ENCODE assay signal across 31 cellular contexts in the genomic region with DNA sequence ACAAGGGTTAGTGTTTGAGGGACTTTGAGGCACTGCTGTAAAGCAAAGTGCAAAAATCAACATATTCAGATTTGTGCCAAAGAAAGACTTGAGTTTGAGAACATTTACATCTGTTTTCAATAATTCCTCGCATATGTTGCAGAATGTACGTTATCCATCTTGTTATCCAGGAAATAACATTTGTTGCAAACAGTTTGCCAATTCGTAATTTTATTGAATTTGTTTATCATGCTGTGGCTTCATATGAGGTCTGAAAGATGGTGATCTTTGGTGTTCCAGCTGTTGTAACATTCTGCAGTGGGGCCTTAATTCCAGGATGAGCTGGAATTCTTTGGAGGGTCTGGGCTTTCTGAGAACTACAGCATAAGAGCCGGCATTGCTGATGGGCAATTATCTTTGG.
"Had no signal": no experiment of that assay in that cellular context is flagged by ENCODE, and none has a peak within 500 bp of the region (broad histone marks: within the 10 kb centered on the region; RNA-seq: fewer than 3 reads in every experiment).

No MANE protein-coding gene starts in this region.

- H3K36me3 ChIP-seq: adrenal gland, breast epithelium had no signal

- H3K36me3 Mint-ChIP-seq: activated CD4-positive, alpha-beta memory T cell treated with anti-CD3 and anti-CD28 coated beads for 36 hours; activated naive CD8-positive, alpha-beta T cell treated with anti-CD3 and anti-CD28 coated beads, Interleukin-2, amount 10 ng/mL, durations not matched to agents 7 days and 5 days had no signal

- H3K9me3 ChIP-seq: adrenal gland, body of pancreas, breast epithelium had no signal

- H3K4me1 Mint-ChIP-seq: activated CD4-positive, alpha-beta T cell treated with anti-CD3 and anti-CD28 coated beads for 36 hours; activated CD4-positive, alpha-beta T cell treated with anti-CD3 and anti-CD28 coated beads, Interleukin-2, amount 10 ng/mL, durations not matched to agents 7 days and 5 days; activated naive CD4-positive, alpha-beta T cell treated with anti-CD3 and anti-CD28 coated beads, Interleukin-2, amount 50 U/mL, for 24 hours; activated naive CD8-positive, alpha-beta T cell treated with anti-CD3 and anti-CD28 coated beads, Interleukin-2, amount 10 ng/mL, durations not matched to agents 7 days and 5 days; activated T-helper 17 cell treated with anti-CD3 and anti-CD28 coated beads, Interleukin-2, amount 50 U/mL, for 72 hours; WTC11 had no signal

- H3K27ac ChIP-seq: adrenal gland, body of pancreas, breast epithelium, PC-9, RWPE1 had no signal

- DNase-seq: activated CD4-positive, alpha-beta memory T cell treated with anti-CD3 and anti-CD28 coated beads for 36 hours; activated CD4-positive, alpha-beta T cell treated with anti-CD3 and anti-CD28 coated beads for 36 hours; activated CD4-positive, alpha-beta T cell treated with anti-CD3 and anti-CD28 coated beads, Interleukin-2, amount 10 ng/mL, durations not matched to agents 7 days and 5 days; activated effector memory CD4-positive, alpha-beta T cell treated with anti-CD3 and anti-CD28 coated beads, Interleukin-2, amount 50 U/mL, for 16 hours; activated naive CD4-positive, alpha-beta T cell; activated naive CD8-positive, alpha-beta T cell treated with anti-CD3 and anti-CD28 coated beads, Interleukin-2, amount 10 ng/mL, durations not matched to agents 7 days and 5 days; activated T-cell treated with anti-CD3 and anti-CD28 coated beads, Interleukin-2, amount 50 U/mL, for 1 hour; activated T-cell treated with anti-CD3 and anti-CD28 coated beads, Interleukin-2, amount 50 U/mL, for 72 hours; adrenal gland; body of pancreas; NCI-H1092 treated with DMSO at 0.1 percent for 48 hours; NCI-H1417; NCI-H146; NCI-H187; NCI-H2029 treated with DMSO at 0.1 percent for 48 hours; NCI-H2107; NCI-H2171; NCI-H510A; NCI-H526; NCI-H748 treated with DMSO at 0.1 percent for 48 hours; NK-92 treated with Interleukin-12 subunit alpha and Interleukin-12 subunit beta, amount 100 ng/mL, for 24 hours; PC-9; SIG-M5 had no signal

- H3K4me1 ChIP-seq: body of pancreas, breast epithelium had no signal

- H3K4me3 ChIP-seq: adrenal gland, body of pancreas, breast epithelium, K562, PC-9 had no signal

- H3K4me3 Mint-ChIP-seq: activated CD4-positive, alpha-beta memory T cell treated with anti-CD3 and anti-CD28 coated beads for 36 hours; activated CD4-positive, alpha-beta T cell treated with anti-CD3 and anti-CD28 coated beads for 36 hours; activated CD4-positive, alpha-beta T cell treated with anti-CD3 and anti-CD28 coated beads, Interleukin-2, amount 10 ng/mL, durations not matched to agents 7 days and 5 days; activated naive CD4-positive, alpha-beta T cell treated with anti-CD3 and anti-CD28 coated beads, Interleukin-2, amount 50 U/mL, for 24 hours; activated naive CD8-positive, alpha-beta T cell treated with anti-CD3 and anti-CD28 coated beads, Interleukin-2, amount 10 ng/mL, durations not matched to agents 7 days and 5 days; activated T-cell treated with anti-CD3 and anti-CD28 coated beads, Interleukin-2, amount 50 U/mL, for 72 hours; activated T-helper 17 cell treated with anti-CD3 and anti-CD28 coated beads, Interleukin-2, amount 50 U/mL, for 72 hours; T-helper 1 cell treated with Interleukin-12 subunit alpha and Interleukin-12 subunit beta and Interleukin-4 antibody, amounts not matched to agents 30 μg/mL and 1 μg/mL, for 36 hours; T-helper 2 cell treated with Interferon-gamma antibody and Interleukin-4, amounts not matched to agents 5 μg/mL and 100 μg/mL, for 36 hours; WTC11 had no signal

- H3K9me3 Mint-ChIP-seq: activated CD4-positive, alpha-beta T cell treated with anti-CD3 and anti-CD28 coated beads, Interleukin-2, amount 10 ng/mL, durations not matched to agents 7 days and 5 days; activated naive CD8-positive, alpha-beta T cell treated with anti-CD3 and anti-CD28 coated beads, Interleukin-2, amount 10 ng/mL, durations not matched to agents 7 days and 5 days; T-helper 2 cell treated with Interferon-gamma antibody and Interleukin-4, amounts not matched to agents 5 μg/mL and 100 μg/mL, for 36 hours had no signal

- H3K27ac Mint-ChIP-seq: activated CD4-positive, alpha-beta memory T cell treated with anti-CD3 and anti-CD28 coated beads for 36 hours; activated CD4-positive, alpha-beta T cell treated with anti-CD3 and anti-CD28 coated beads for 36 hours; activated CD4-positive, alpha-beta T cell treated with anti-CD3 and anti-CD28 coated beads, Interleukin-2, amount 10 ng/mL, durations not matched to agents 7 days and 5 days; activated naive CD4-positive, alpha-beta T cell treated with anti-CD3 and anti-CD28 coated beads, Interleukin-2, amount 50 U/mL, for 24 hours; activated naive CD8-positive, alpha-beta T cell treated with anti-CD3 and anti-CD28 coated beads, Interleukin-2, amount 10 ng/mL, durations not matched to agents 7 days and 5 days; activated T-cell treated with anti-CD3 and anti-CD28 coated beads, Interleukin-2, amount 50 U/mL, for 72 hours; activated T-helper 17 cell treated with anti-CD3 and anti-CD28 coated beads, Interleukin-2, amount 50 U/mL, for 72 hours; T-helper 1 cell treated with Interleukin-12 subunit alpha and Interleukin-12 subunit beta and Interleukin-4 antibody, amounts not matched to agents 30 μg/mL and 1 μg/mL, for 36 hours; T-helper 2 cell treated with Interferon-gamma antibody and Interleukin-4, amounts not matched to agents 5 μg/mL and 100 μg/mL, for 36 hours; WTC11 had no signal

- H3K27me3 Mint-ChIP-seq: activated CD4-positive, alpha-beta T cell treated with anti-CD3 and anti-CD28 coated beads, Interleukin-2, amount 10 ng/mL, durations not matched to agents 7 days and 5 days; activated naive CD8-positive, alpha-beta T cell treated with anti-CD3 and anti-CD28 coated beads, Interleukin-2, amount 10 ng/mL, durations not matched to agents 7 days and 5 days had no signal

- H3K27me3 ChIP-seq: adrenal gland, body of pancreas, breast epithelium had no signal
